Comparison of ENCODE assay signal across 9 cellular contexts in the genomic region with DNA sequence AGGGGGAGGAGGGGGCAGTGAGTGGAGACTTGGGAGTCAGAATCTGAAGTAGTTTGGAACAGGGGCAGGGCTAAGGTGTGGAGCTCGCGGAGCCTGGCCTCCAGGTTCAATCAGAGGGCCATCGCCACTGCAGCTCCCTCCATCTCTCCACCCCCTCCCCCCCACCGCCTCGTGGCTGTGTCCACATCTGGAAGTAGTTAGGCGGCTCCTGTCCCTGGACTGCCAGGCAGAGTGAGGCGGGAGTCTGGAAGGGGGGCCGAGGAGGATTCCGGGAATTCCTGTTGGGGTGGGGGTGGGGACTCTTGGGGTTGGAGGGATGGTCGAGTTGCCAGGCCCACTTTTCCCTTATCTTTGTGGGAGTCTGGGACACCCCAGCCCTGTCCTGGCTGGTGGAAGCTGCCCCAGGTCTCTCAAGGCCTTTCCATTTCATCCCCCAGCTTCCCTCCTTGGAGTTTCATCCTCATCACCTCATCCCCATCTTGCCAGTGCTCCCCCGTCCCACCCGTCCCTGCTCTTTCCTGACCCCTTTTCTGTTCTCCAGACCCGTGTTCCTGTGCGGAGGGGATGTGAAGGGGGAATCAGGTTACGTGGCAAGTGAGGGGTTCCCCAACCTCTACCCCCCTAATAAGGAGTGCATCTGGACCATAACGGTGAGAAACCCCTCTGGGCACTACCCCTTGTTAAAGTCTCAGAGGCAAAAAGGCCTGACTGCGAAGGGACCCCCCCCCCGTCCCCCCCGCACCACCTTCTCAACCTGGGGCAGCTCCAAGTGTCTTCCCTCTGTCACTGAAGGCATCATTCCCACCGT. TPM values are rescaled to one million over a fixed set of nuclear protein-coding genes. Genes with fewer than 3 reads are reported as not detected.
DNase-seq lines count a peak whose midpoint lies in the region; ATAC-seq and TF ChIP-seq lines count a peak whose summit lies in the region.
"Had no signal": no experiment of that assay in that cellular context is flagged by ENCODE, and none has a peak within 500 bp of the region (broad histone marks: within the 10 kb centered on the region; RNA-seq: fewer than 3 reads in every experiment).

No MANE protein-coding gene starts in this region.

- CTCF ChIA-PET in activated B cell treated with CpG ODN at 0.5 μM for 24 hours (lab: Charles Lee), result interaction anchor here (1.1 to 1.4 kb wide), 3 partner anchors 14 to 102 kb away, joined by 3 to 4 read pairs (median 4); partner anchors contain the start of gene FBXO24

- H3K36me3 ChIP-seq in right atrium auricular region, result no peaks in the 10 kb centered on the region
- H3K36me3 ChIP-seq in spleen, result no peaks in the 10 kb centered on the region

- DNase-seq in HCEC 1CT, result peak; percentile 85
- no peak for DNase-seq in activated B cell treated with CpG ODN at 0.5 μM for 24 hours
- DNase-seq in right atrium auricular region (ENCODE audit: low spot score), result peak; percentile 81
- DNase-seq in spleen, result no peak
- no peak for DNase-seq in NOMO-1 treated with dmso at 0.1 percent for 144 hours (lab: John Stamatoyannopoulos, UW; ENCODE audit: unreplicated experiment)
- DNase-seq in OCI-M2 (lab: John Stamatoyannopoulos, UW; ENCODE audit: unreplicated experiment), result no peak
- DNase-seq in stimulated activated CD4-positive, alpha-beta T cell treated with anti-CD3 and anti-CD28 coated beads, Interleukin-4, amount 100 ng/mL, for 24 hours, result no peak

- no peaks in the 10 kb centered on the region for H3K9me3 ChIP-seq in right atrium auricular region
- no peaks in the 10 kb centered on the region for H3K9me3 ChIP-seq in spleen

- POLR2A ChIA-PET in activated B cell treated with CpG ODN at 0.5 μM for 24 hours (lab: Charles Lee), result interaction anchor here (0.6 to 1.6 kb wide), 8 partner anchors 9 to 287 kb away, joined by 3 to 13 read pairs (median 6); partner anchors contain the start of genes FBXO24, LRCH4, MOSPD3 and POP7

- peaks cover 19% of the 10 kb centered on the region for H3K4me1 Mint-ChIP-seq in activated B cell treated with CpG ODN at 0.5 μM for 24 hours

- TF ChIP-seq POLR2A in spleen (IDR thresholded peaks at IDR 0.05), result no peak

- H3K27me3 ChIP-seq in right atrium auricular region, result no peaks in the 10 kb centered on the region
- H3K27me3 ChIP-seq in spleen (replicated peaks in 1 of 7), result peaks cover 0 to 36% (median 0%) of the 10 kb centered on the region in 7 donors

- no peaks in the 10 kb centered on the region for H3K9me3 Mint-ChIP-seq in activated B cell treated with CpG ODN at 0.5 μM for 24 hours

- ATAC-seq in activated B cell treated with CpG ODN at 0.5 μM for 24 hours (ENCODE audit: low read depth), result no peak
- no peak for ATAC-seq in GM21737 (IDR thresholded peaks at IDR 0.05; ENCODE audit: unreplicated experiment)

- WGBS in spleen, 5 donors, result 61 to 77% (median 71%) methylated on average over 14 to 20 of the region's 20 CpGs

- peak overlapping the region; percentile 81 for H3K4me3 Mint-ChIP-seq in activated B cell treated with CpG ODN at 0.5 μM for 24 hours

- H3K27ac Mint-ChIP-seq in activated B cell treated with CpG ODN at 0.5 μM for 24 hours, result no peak overlapping the region

- H3K27ac ChIP-seq in right atrium auricular region (peak overlapping the region; percentile 81 to 91), spleen (peak overlapping the region in 6 of 8 donors; percentile 51 to 88 (median 76))
- H3K27ac ChIP-seq: PC-9 had no signal

- H3K4me3 ChIP-seq in right atrium auricular region, result peak overlapping the region; percentile 66 to 73
- H3K4me3 ChIP-seq in spleen, result peak overlapping the region in 6 of 8 donors; percentile 53 to 88 (median 66)
- H3K4me3 ChIP-seq: PC-9 had no signal

- no peaks in the 10 kb centered on the region for H3K36me3 Mint-ChIP-seq in activated B cell treated with CpG ODN at 0.5 μM for 24 hours (ENCODE audit: low read depth)

- intact Hi-C loops in activated B cell treated with CpG ODN at 0.5 μM for 24 hours (cut with micrococcal nuclease), result no loop called here
- intact Hi-C loops in spleen (cut with DNase I; ENCODE audit: low total_unique reads), result no loop called here

- no peak for TF ChIP-seq CTCF in activated B cell treated with CpG ODN at 0.5 μM for 24 hours (IDR thresholded peaks at IDR 0.05)
- TF ChIP-seq CTCF in right atrium auricular region (IDR thresholded peaks at IDR 0.05), result no peak
- TF ChIP-seq CTCF in spleen (IDR thresholded peaks at IDR 0.05 in 8 of 11, conservative IDR thresholded peaks at IDR 0.05 in 3 of 11), result no peak

- H3K27me3 Mint-ChIP-seq in activated B cell treated with CpG ODN at 0.5 μM for 24 hours, result no peaks in the 10 kb centered on the region

- H3K4me1 ChIP-seq in right atrium auricular region (peaks cover 0 to 34% of the 10 kb centered on the region in 2 donors), spleen (peaks cover 12 to 42% (median 24%) of the 10 kb centered on the region in 6 donors)

RNA-seq across cellular contexts. Expression of gene PCOLCE, which starts 0.9 kb away (rescaled TPM):
- 5.4 and 5.8 TPM in 2 replicates for total RNA-seq in activated B cell treated with CpG ODN at 0.5 μM for 24 hours
- total RNA-seq in right atrium auricular region, result 10 to 100 TPM; 25.4 to 39.0 TPM
- total RNA-seq in spleen, result 10 to 100 TPM in 6 of 7 donors, 1 to 10 TPM in 1; 7.1 to 31.4 (median 21.9) TPM
- 10 to 100 TPM; 29.0 to 38.7 (median 30.2) TPM for polyA plus RNA-seq in spleen

RNA-seq across cellular contexts. Expression of gene MOSPD3, which starts 9.2 kb away (rescaled TPM):
- total RNA-seq in activated B cell treated with CpG ODN at 0.5 μM for 24 hours (10.5 and 11.9 TPM in 2 replicates), right atrium auricular region (10 to 100 TPM; 11.8 to 13.5 TPM), spleen (10 to 100 TPM; 13.4 to 20.4 (median 16.0) TPM)
- polyA plus RNA-seq in spleen, result 10 to 100 TPM; 11.2 to 16.8 (median 13.9) TPM

RNA-seq across cellular contexts. Expression of gene FBXO24, which starts 17.0 kb away (rescaled TPM):
- total RNA-seq in activated B cell treated with CpG ODN at 0.5 μM for 24 hours, result 0.29 and 1.9 TPM in 2 replicates
- total RNA-seq in right atrium auricular region, result under 1 TPM in 1 of 2 donors, not detected in 1; 0.20 TPM
- total RNA-seq in spleen, result 1 to 10 TPM in 4 of 7 donors, under 1 TPM in 2, not detected in 1; 0.54 to 1.5 (median 1.2) TPM
- 1 to 10 TPM in 2 of 3 donors, under 1 TPM in 1; 0.67 to 1.6 (median 1.2) TPM for polyA plus RNA-seq in spleen

RNA-seq across cellular contexts. Expression of gene LRCH4, which starts 17.2 kb away (rescaled TPM):
- total RNA-seq in activated B cell treated with CpG ODN at 0.5 μM for 24 hours (137 and 174 TPM in 2 replicates), right atrium auricular region (10 to 100 TPM; 23.0 to 46.2 TPM), spleen (100 to 1,000 TPM; 145 to 333 (median 186) TPM)
- polyA plus RNA-seq in spleen, result 100 to 1,000 TPM; 151 to 310 (median 269) TPM

RNA-seq across cellular contexts. Expression of gene SAP25, which starts 29.4 kb away (rescaled TPM):
- total RNA-seq in activated B cell treated with CpG ODN at 0.5 μM for 24 hours (13.8 and 24.1 TPM in 2 replicates), right atrium auricular region (not detected), spleen (10 to 100 TPM; 11.0 to 28.4 (median 21.1) TPM)
- 10 to 100 TPM; 25.3 to 75.6 (median 50.6) TPM for polyA plus RNA-seq in spleen

Comparison
In these comparisons a context has a peak if more than half of its experiments do, and no peak if none do; other contexts are left out.
1. DNase-seq: peak in HCEC 1CT (single experiment) and right atrium auricular region (single experiment); none in activated B cell treated with CpG ODN at 0.5 μM for 24 hours (single experiment), spleen (single experiment), NOMO-1 treated with dmso at 0.1 percent for 144 hours (single experiment), OCI-M2 (single experiment) and stimulated activated CD4-positive, alpha-beta T cell treated with anti-CD3 and anti-CD28 coated beads, Interleukin-4, amount 100 ng/mL, for 24 hours (single experiment).